Comparison of ENCODE assay signal across 24 cellular contexts in the genomic region with DNA sequence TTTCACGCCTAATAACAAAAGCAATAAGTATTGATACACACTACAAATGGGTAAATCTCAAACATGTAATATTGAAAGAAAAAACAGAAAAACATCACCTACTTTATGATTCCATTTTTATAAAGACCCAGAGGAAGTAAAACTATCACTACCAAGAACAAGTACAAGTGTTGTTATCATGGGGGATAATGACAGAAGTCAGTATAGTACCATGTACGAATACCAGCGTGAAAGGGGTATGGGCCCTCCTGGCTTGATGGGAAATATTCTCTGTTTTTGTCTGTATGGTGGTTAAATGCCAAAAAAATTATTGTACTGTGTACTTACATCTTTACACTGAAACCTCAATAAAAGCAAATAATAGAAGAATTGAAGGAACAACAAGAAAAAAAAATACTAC.
DNase-seq lines count a peak whose midpoint lies in the region; ATAC-seq, FAIRE-seq and TF ChIP-seq lines count a peak whose summit lies in the region.
"Had no signal": no experiment of that assay in that cellular context is flagged by ENCODE, and none has a peak within 500 bp of the region (broad histone marks: within the 10 kb centered on the region; RNA-seq: fewer than 3 reads in every experiment).

No MANE protein-coding gene starts in this region.

- no peak for TF ChIP-seq RAD21 in GM12878 (IDR thresholded peaks at IDR 0.05; ENCODE audit: insufficient read depth, low read depth, low read length)

- no peaks in the 10 kb centered on the region for H3K27me3 Mint-ChIP-seq in activated naive CD4-positive, alpha-beta T cell treated with anti-CD3 and anti-CD28 coated beads, Interleukin-2, amount 50 U/mL, for 24 hours
- H3K27me3 Mint-ChIP-seq in activated naive CD4-positive, alpha-beta T cell treated with anti-CD3 and anti-CD28 coated beads, Interleukin-2, amount 10 ng/mL, durations not matched to agents 7 days and 5 days, result no peaks in the 10 kb centered on the region
- H3K27me3 Mint-ChIP-seq: CD4-positive, alpha-beta memory T cell; CD4-positive, CD25-positive, alpha-beta regulatory T cell; CD8-positive, alpha-beta memory T cell had no signal

- CTCF ChIA-PET in activated naive CD4-positive, alpha-beta T cell treated with anti-CD3 and anti-CD28 coated beads, Interleukin-2, amount 10 ng/mL, durations not matched to agents 7 days and 5 days (lab: Charles Lee), result no interaction called here
- CTCF ChIA-PET in GM12878 (lab: Yijun Ruan, JAX), result interaction anchor here (0.7 kb wide), 1 partner anchor 46 kb away, joined by 3 read pairs; no protein-coding TSS in a partner anchor

- no peaks in the 10 kb centered on the region for H3K4me1 Mint-ChIP-seq in activated naive CD4-positive, alpha-beta T cell treated with anti-CD3 and anti-CD28 coated beads, Interleukin-2, amount 50 U/mL, for 24 hours
- H3K4me1 Mint-ChIP-seq in activated naive CD4-positive, alpha-beta T cell treated with anti-CD3 and anti-CD28 coated beads, Interleukin-2, amount 10 ng/mL, durations not matched to agents 7 days and 5 days, result no peaks in the 10 kb centered on the region
- H3K4me1 Mint-ChIP-seq: CD14-positive monocyte; CD4-positive, alpha-beta memory T cell; CD4-positive, CD25-positive, alpha-beta regulatory T cell; CD8-positive, alpha-beta memory T cell had no signal

- no TSS peak for BruUV-seq in GM12878 (replicated peaks; lab: Mats Ljungman, UMichigan)

- no peak overlapping the region for H3K27ac ChIP-seq in GM12878 (ENCODE audit: control insufficient read depth, insufficient read depth)
- no peak overlapping the region for H3K27ac ChIP-seq in sigmoid colon
- H3K27ac ChIP-seq: BLaER1 had no signal

- in situ Hi-C loops in KBM-7 (cut with MboI; ENCODE audit: low pct_unique_long_range_greater_than_20kb, low sequenced_read_pairs) (no loop called here), GM12878 (cut with MboI) (no loop called here)

- H3K9ac ChIP-seq in GM12878 (ENCODE audit: control insufficient read depth, insufficient read depth, low read length), result no peak overlapping the region
- H3K9ac ChIP-seq: BLaER1 had no signal

- RAD21 ChIA-PET in GM12878 (lab: Charles Lee; ENCODE audit: unreplicated experiment), result no interaction called here

- WGBS in GM12878 (ENCODE audit: insufficient coverage, insufficient replicate concordance, low lambda C conversion rate, missing lambda C conversion rate), result 89% methylated on average over 3 of the region's 3 CpGs
- 92 to 95% methylated on average over 3 of the region's 3 CpGs for WGBS in sigmoid colon, 2 donors

- no peak overlapping the region for H3K4me3 ChIP-seq in GM12878
- H3K4me3 ChIP-seq in sigmoid colon, result no peak overlapping the region
- H3K4me3 ChIP-seq: BLaER1 had no signal

- H3K9me3 ChIP-seq in GM12878 (replicated peaks; ENCODE audit: control insufficient read depth, insufficient read depth, low read length) (no peaks in the 10 kb centered on the region), sigmoid colon (no peaks in the 10 kb centered on the region)
- H3K9me3 ChIP-seq: BE2C had no signal

- TF ChIP-seq CTCF in GM12878 (IDR thresholded peaks at IDR 0.05 in 2 of 3, conservative IDR thresholded peaks at IDR 0.05 in 1 of 3; ENCODE audit: control insufficient read depth in 2 of 3, extremely low read depth in 1 of 3, insufficient read depth in 1 of 3, low read depth in 3 of 3, low read length in 3 of 3) (no peak), sigmoid colon (IDR thresholded peaks at IDR 0.05) (no peak)

- no peaks in the 10 kb centered on the region for H3K36me3 Mint-ChIP-seq in activated naive CD4-positive, alpha-beta T cell treated with anti-CD3 and anti-CD28 coated beads, Interleukin-2, amount 50 U/mL, for 24 hours
- H3K36me3 Mint-ChIP-seq in activated naive CD4-positive, alpha-beta T cell treated with anti-CD3 and anti-CD28 coated beads, Interleukin-2, amount 10 ng/mL, durations not matched to agents 7 days and 5 days, result no peaks in the 10 kb centered on the region
- H3K36me3 Mint-ChIP-seq: CD14-positive monocyte; CD4-positive, alpha-beta memory T cell; CD4-positive, CD25-positive, alpha-beta regulatory T cell; CD8-positive, alpha-beta memory T cell had no signal

- H3K4me1 ChIP-seq in GM12878 (ENCODE audit: control insufficient read depth, insufficient read depth, low read length) (no peaks in the 10 kb centered on the region), sigmoid colon (no peaks in the 10 kb centered on the region)
- H3K4me1 ChIP-seq: BE2C, BLaER1 had no signal

- no peak overlapping the region for H3K4me2 ChIP-seq in GM12878 (ENCODE audit: control insufficient read depth, insufficient read depth)
- H3K4me2 ChIP-seq: BLaER1 had no signal

- H3K4me3 Mint-ChIP-seq in activated naive CD4-positive, alpha-beta T cell treated with anti-CD3 and anti-CD28 coated beads, Interleukin-2, amount 50 U/mL, for 24 hours, result no peak overlapping the region
- no peak overlapping the region for H3K4me3 Mint-ChIP-seq in activated naive CD4-positive, alpha-beta T cell treated with anti-CD3 and anti-CD28 coated beads, Interleukin-2, amount 10 ng/mL, durations not matched to agents 7 days and 5 days
- H3K4me3 Mint-ChIP-seq: CD14-positive monocyte; CD4-positive, alpha-beta memory T cell; CD4-positive, CD25-positive, alpha-beta regulatory T cell; CD8-positive, alpha-beta memory T cell had no signal

- peak overlapping the region; percentile 53 for H3K27ac Mint-ChIP-seq in activated naive CD4-positive, alpha-beta T cell treated with anti-CD3 and anti-CD28 coated beads, Interleukin-2, amount 50 U/mL, for 24 hours
- no peak overlapping the region for H3K27ac Mint-ChIP-seq in activated naive CD4-positive, alpha-beta T cell treated with anti-CD3 and anti-CD28 coated beads, Interleukin-2, amount 10 ng/mL, durations not matched to agents 7 days and 5 days
- H3K27ac Mint-ChIP-seq: CD14-positive monocyte; CD4-positive, alpha-beta memory T cell; CD4-positive, CD25-positive, alpha-beta regulatory T cell; CD8-positive, alpha-beta memory T cell had no signal

- H3K9me3 Mint-ChIP-seq in activated naive CD4-positive, alpha-beta T cell treated with anti-CD3 and anti-CD28 coated beads, Interleukin-2, amount 50 U/mL, for 24 hours, result peaks cover 12% of the 10 kb centered on the region
- no peaks in the 10 kb centered on the region for H3K9me3 Mint-ChIP-seq in activated naive CD4-positive, alpha-beta T cell treated with anti-CD3 and anti-CD28 coated beads, Interleukin-2, amount 10 ng/mL, durations not matched to agents 7 days and 5 days

- H2AFZ ChIP-seq in GM12878 (ENCODE audit: control insufficient read depth, low read depth, low read length), result no peak overlapping the region

- POLR2A ChIA-PET in GM12878 (lab: Charles Lee), result no interaction called here

- no peak for ATAC-seq in GM12878
- no peak for ATAC-seq in Right ventricle myocardium superior (ENCODE audit: poor library complexity)

- DNase-seq in activated naive CD4-positive, alpha-beta T cell treated with anti-CD3 and anti-CD28 coated beads, Interleukin-2, amount 10 ng/mL, durations not matched to agents 7 days and 5 days, result no peak
- DNase-seq in KBM-7 (peak; percentile 40), GM12878 (ENCODE audit: low read depth, low spot score) (no peak), Right ventricle myocardium superior (no peak), sigmoid colon (no peak)
- DNase-seq: 8988T; ACHN; BE2C; C1 segment of cervical spinal cord; CD4-positive, alpha-beta memory T cell; CD4-positive, CD25-positive, alpha-beta regulatory T cell; CD8-positive, alpha-beta memory T cell; COR-L47; DMS 273 treated with DMSO at 0.1 percent for 48 hours; DMS153; DMS79; DND-41; EL; GDM1 had no signal

- H4K20me1 ChIP-seq in GM12878 (ENCODE audit: control insufficient read depth, insufficient read depth), result no peaks in the 10 kb centered on the region
- H4K20me1 ChIP-seq: BLaER1 had no signal

- SMC1A ChIA-PET in GM12878 (lab: Charles Lee; ENCODE audit: uncharacterized antibody, unreplicated experiment), result no interaction called here

- H3K27me3 ChIP-seq in GM12878 (replicated peaks in 1 of 2; ENCODE audit: control insufficient read depth in 2 of 2, insufficient read depth in 2 of 2, low read length in 1 of 2), result no peaks in the 10 kb centered on the region
- H3K27me3 ChIP-seq in sigmoid colon, result no peaks in the 10 kb centered on the region
- H3K27me3 ChIP-seq: BE2C, BLaER1 had no signal

- intact Hi-C loops in GM12878 (cut with micrococcal nuclease; ENCODE audit: unreplicated experiment), result no loop called here
- intact Hi-C loops in Right ventricle myocardium superior (cut with DNase I), result no loop called here
- intact Hi-C loops in sigmoid colon (cut with DNase I), result no loop called here

- FAIRE-seq in GM12878 (lab: Jason Lieb, UNC), result peak; percentile 56
- FAIRE-seq: GM12891, GM19239 had no signal

- no peak for TF ChIP-seq EP300 in GM12878 (IDR thresholded peaks at IDR 0.05; ENCODE audit: borderline replicate concordance in 1 of 2, control insufficient read depth in 1 of 2, low read depth in 2 of 2, low read length in 2 of 2)
- TF ChIP-seq EP300 in sigmoid colon (IDR thresholded peaks at IDR 0.05), result no peak

- TF ChIP-seq POLR2A in GM12878 (IDR thresholded peaks at IDR 0.05; ENCODE audit: low read depth, low read length) (no peak), sigmoid colon (IDR thresholded peaks at IDR 0.05) (no peak)

- H3K36me3 ChIP-seq in GM12878 (ENCODE audit: control insufficient read depth in 2 of 2, insufficient read depth in 2 of 2, low read length in 1 of 2), result no peaks in the 10 kb centered on the region
- no peaks in the 10 kb centered on the region for H3K36me3 ChIP-seq in sigmoid colon
- H3K36me3 ChIP-seq: BE2C, BLaER1 had no signal

- H3K79me2 ChIP-seq in GM12878 (ENCODE audit: control insufficient read depth, insufficient read depth, low read length), result no peaks in the 10 kb centered on the region

TF ChIP-seq in GM12878, 131 proteins besides CTCF, POLR2A, EP300 and RAD21:
- TF ChIP-seq BACH1 (IDR thresholded peaks at IDR 0.05; ENCODE audit: borderline replicate concordance) (no peak), NR2C2 (IDR thresholded peaks at IDR 0.05; ENCODE audit: borderline replicate concordance, control insufficient read depth, insufficient read length, low read depth) (no peak), LARP7 (IDR thresholded peaks at IDR 0.05) (no peak), WRNIP1 (IDR thresholded peaks at IDR 0.05; ENCODE audit: borderline replicate concordance, low read depth, low read length) (no peak), EZH2 (IDR thresholded peaks at IDR 0.05; ENCODE audit: borderline replicate concordance, control insufficient read depth, low read depth, low read length) (no peak)
- TF ChIP-seq, protein P1, sequence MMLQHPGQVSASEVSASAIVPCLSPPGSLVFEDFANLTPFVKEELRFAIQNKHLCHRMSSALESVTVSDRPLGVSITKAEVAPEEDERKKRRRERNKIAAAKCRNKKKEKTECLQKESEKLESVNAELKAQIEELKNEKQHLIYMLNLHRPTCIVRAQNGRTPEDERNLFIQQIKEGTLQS (IDR thresholded peaks at IDR 0.05; ENCODE audit: borderline replicate concordance, extremely low read depth, low read depth, low read length), result no peak
TF ChIP-seq in GM12878: peak in this region for 0.
